20 cellular contexts compared by ENCODE assay signal in genomic region chr2:130986890-130987493, GRCh38.
DNase-seq lines count a peak whose midpoint lies in the region; ATAC-seq, FAIRE-seq and TF ChIP-seq lines count a peak whose summit lies in the region.
"Had no signal": no experiment of that assay in that cellular context is flagged by ENCODE, and none has a peak within 500 bp of the region (broad histone marks: within the 10 kb centered on the region; RNA-seq: fewer than 3 reads in every experiment).

No MANE protein-coding gene starts in this region.

- no peaks in the 10 kb centered on the region for H4K20me1 ChIP-seq in BLaER1

- CTCF ChIA-PET in HEK293 (lab: Yijun Ruan, JAX): interaction anchor here (0.6 kb wide), 1 partner anchor 378 kb away, joined by 3 read pairs; no protein-coding TSS in a partner anchor
- CTCF ChIA-PET in activated CD8-positive, alpha-beta memory T cell treated with anti-CD3 and anti-CD28 coated beads, Interleukin-2, amount 10 ng/mL, durations not matched to agents 7 days and 5 days (lab: Charles Lee): no interaction called here

- WGBS in trophoblast cell (ENCODE audit: extremely low coverage, insufficient coverage, insufficient read length): no CpG with 5 or more reads among the region's 11 CpGs

- no peak overlapping the region for H3K14ac ChIP-seq in trophoblast cell (ENCODE audit: low read length)

- H4K8ac ChIP-seq in trophoblast cell (ENCODE audit: low read depth, low read length): no peak overlapping the region

- H3K9me3 ChIP-seq in BLaER1 (peaks cover 27% of the 10 kb centered on the region), HEK293 (ENCODE audit: control insufficient read depth, insufficient read depth, low read depth, low read length) (no peaks in the 10 kb centered on the region), trophoblast cell (ENCODE audit: insufficient read depth, low read depth, low read length) (peaks cover 2% of the 10 kb centered on the region)
- H3K9me3 ChIP-seq: Peyer's patch, SJSA1 had no signal

- H3K18ac ChIP-seq in trophoblast cell (ENCODE audit: low read length): no peak overlapping the region

- H3K23ac ChIP-seq in trophoblast cell (ENCODE audit: low read length): no peak overlapping the region

- TF ChIP-seq CTCF in HEK293 (tag by site-specific recombination; IDR thresholded peaks at IDR 0.05): no peak
- no peak for TF ChIP-seq CTCF in bronchial epithelial cell (IDR thresholded peaks at IDR 0.05; ENCODE audit: insufficient read depth, low read length, severe bottlenecking)

- no peak overlapping the region for H2BK5ac ChIP-seq in trophoblast cell (ENCODE audit: low read depth, low read length, poor library complexity)

- H2AK5ac ChIP-seq in trophoblast cell (ENCODE audit: low read length): no peak overlapping the region

- H3K4ac ChIP-seq in trophoblast cell (ENCODE audit: low read depth, low read length): no peak overlapping the region

- H2AFZ ChIP-seq in trophoblast cell (ENCODE audit: insufficient read depth, low read length, poor library complexity): no peak overlapping the region
- H2AFZ ChIP-seq: GM23248 had no signal

- POLR2A ChIA-PET in HEK293 (lab: Yijun Ruan, JAX): no interaction called here

- peak; percentile 58 for FAIRE-seq in bronchial epithelial cell (lab: Jason Lieb, UNC)
- FAIRE-seq: GM12891 had no signal

- peak overlapping the region; percentile 70 for H3K4me2 ChIP-seq in BLaER1
- H3K4me2 ChIP-seq in trophoblast cell (ENCODE audit: low read length): no peak overlapping the region

- H3K36me3 Mint-ChIP-seq in activated CD8-positive, alpha-beta memory T cell treated with anti-CD3 and anti-CD28 coated beads, Interleukin-2, amount 10 ng/mL, durations not matched to agents 7 days and 5 days: no peaks in the 10 kb centered on the region

- DNase-seq in bronchial epithelial cell (ENCODE audit: low read depth): no peak
- DNase-seq in trophoblast cell: no peak
- no peak for DNase-seq in activated CD8-positive, alpha-beta memory T cell treated with anti-CD3 and anti-CD28 coated beads, Interleukin-2, amount 10 ng/mL, durations not matched to agents 7 days and 5 days
- DNase-seq: 8988T, GM23248, H9, KBM-7, NCI-H1092, NCI-H1436, NCI-H187 treated with DMSO at 0.1 percent for 48 hours, NCI-H510A, NCI-H748 treated with DMSO at 0.1 percent for 48 hours, Peyer's patch had no signal

- peaks cover 3% of the 10 kb centered on the region for H3K9me3 Mint-ChIP-seq in activated CD8-positive, alpha-beta memory T cell treated with anti-CD3 and anti-CD28 coated beads, Interleukin-2, amount 10 ng/mL, durations not matched to agents 7 days and 5 days (ENCODE audit: low read depth)

- H3K27me3 ChIP-seq in BLaER1 (no peaks in the 10 kb centered on the region), bronchial epithelial cell (ENCODE audit: control insufficient read depth, insufficient read depth, low read length) (no peaks in the 10 kb centered on the region), trophoblast cell (ENCODE audit: insufficient read depth, low read length) (no peaks in the 10 kb centered on the region)
- H3K27me3 ChIP-seq: Peyer's patch, SJSA1 had no signal

- peaks cover 4% of the 10 kb centered on the region for H3K27me3 Mint-ChIP-seq in activated CD8-positive, alpha-beta memory T cell treated with anti-CD3 and anti-CD28 coated beads, Interleukin-2, amount 10 ng/mL, durations not matched to agents 7 days and 5 days

- no peaks in the 10 kb centered on the region for H3K79me2 ChIP-seq in trophoblast cell (ENCODE audit: control insufficient read depth, insufficient read depth, low read length, poor library complexity)

- H3K36me3 ChIP-seq in BLaER1 (no peaks in the 10 kb centered on the region), HEK293 (ENCODE audit: control insufficient read depth in 2 of 2, insufficient read depth in 1 of 2, low read length in 2 of 2) (no peaks in the 10 kb centered on the region), bronchial epithelial cell (ENCODE audit: control insufficient read depth, insufficient read depth, low read length) (no peaks in the 10 kb centered on the region), trophoblast cell (ENCODE audit: control insufficient read depth in 1 of 2, insufficient read depth in 2 of 2, low read length in 2 of 2) (no peaks in the 10 kb centered on the region)
- H3K36me3 ChIP-seq: Peyer's patch, SJSA1 had no signal

- no peak overlapping the region for H2BK120ac ChIP-seq in trophoblast cell (ENCODE audit: insufficient read depth, low read length, poor library complexity)

- H2BK12ac ChIP-seq in trophoblast cell (ENCODE audit: low read length): no peak overlapping the region

- H3K9ac ChIP-seq in BLaER1 (no peak overlapping the region), trophoblast cell (ENCODE audit: low read length) (no peak overlapping the region)
- H3K9ac ChIP-seq: GM23248 had no signal

- H3K4me1 ChIP-seq in BLaER1 (peaks cover 30% of the 10 kb centered on the region), HEK293 (ENCODE audit: control insufficient read depth, insufficient read depth, low read length) (no peaks in the 10 kb centered on the region), trophoblast cell (ENCODE audit: control insufficient read depth in 1 of 2, insufficient read depth in 2 of 2, low read length in 2 of 2) (no peaks in the 10 kb centered on the region)
- H3K4me1 ChIP-seq: Peyer's patch, SJSA1 had no signal

- H3K4me3 Mint-ChIP-seq in activated CD8-positive, alpha-beta memory T cell treated with anti-CD3 and anti-CD28 coated beads, Interleukin-2, amount 10 ng/mL, durations not matched to agents 7 days and 5 days: no peak overlapping the region
- H3K4me3 Mint-ChIP-seq: H9 had no signal

- H3K27ac ChIP-seq in BLaER1: no peak overlapping the region
- no peak overlapping the region for H3K27ac ChIP-seq in HEK293 (ENCODE audit: extremely low read depth, low read depth, low read length)
- no peak overlapping the region for H3K27ac ChIP-seq in trophoblast cell (ENCODE audit: low read depth, low read length)
- H3K27ac ChIP-seq: GM23248, HL-60, Peyer's patch, SJSA1 had no signal

- H4K91ac ChIP-seq in trophoblast cell (ENCODE audit: low read depth, low read length): no peak overlapping the region

- H3K4me3 ChIP-seq in BLaER1 (no peak overlapping the region), HEK293 (ENCODE audit: low read depth, low read length) (no peak overlapping the region), bronchial epithelial cell (ENCODE audit: low read depth, low read length) (no peak overlapping the region), trophoblast cell (ENCODE audit: low read depth, low read length) (no peak overlapping the region)
- H3K4me3 ChIP-seq: GM23248, Peyer's patch, SJSA1 had no signal

- H3K4me1 Mint-ChIP-seq in activated CD8-positive, alpha-beta memory T cell treated with anti-CD3 and anti-CD28 coated beads, Interleukin-2, amount 10 ng/mL, durations not matched to agents 7 days and 5 days: peaks cover 6% of the 10 kb centered on the region
- H3K4me1 Mint-ChIP-seq: H9 had no signal

- ATAC-seq in HG02885 (IDR thresholded peaks at IDR 0.05; ENCODE audit: poor library complexity, unreplicated experiment) (no peak), GM18907 (IDR thresholded peaks at IDR 0.05; ENCODE audit: unreplicated experiment) (no peak)
- no peak for ATAC-seq in activated CD8-positive, alpha-beta memory T cell treated with anti-CD3 and anti-CD28 coated beads, Interleukin-2, amount 10 ng/mL, durations not matched to agents 7 days and 5 days

- peak overlapping the region; percentile 20 for H4K12ac ChIP-seq in trophoblast cell (ENCODE audit: low read depth, low read length)

- no peak overlapping the region for H3K27ac Mint-ChIP-seq in activated CD8-positive, alpha-beta memory T cell treated with anti-CD3 and anti-CD28 coated beads, Interleukin-2, amount 10 ng/mL, durations not matched to agents 7 days and 5 days

- no peaks in the 10 kb centered on the region for H3K79me1 ChIP-seq in trophoblast cell (ENCODE audit: low read length)

TF ChIP-seq in HEK293, 187 proteins besides CTCF, POLR2A, EP300 and RAD21:
- TF ChIP-seq PRDM4 (tag by site-specific recombination; IDR thresholded peaks at IDR 0.05) (no peak), ZNF341 (tag by site-specific recombination; IDR thresholded peaks at IDR 0.05; ENCODE audit: low read depth) (peak; percentile 55)
